In genomic region chr10:10901906-10902305, GRCh38 we compare ENCODE assay signal across 27 cellular contexts.
"Had no signal": no experiment of that assay in that cellular context is flagged by ENCODE, and none has a peak within 500 bp of the region (broad histone marks: within the 10 kb centered on the region; RNA-seq: fewer than 3 reads in every experiment).

No MANE protein-coding gene starts in this region.

- H3K9me3 ChIP-seq: body of pancreas, colonic mucosa, gastrocnemius medialis, heart left ventricle had no signal

- H3K27me3 ChIP-seq: body of pancreas, colonic mucosa, gastrocnemius medialis, heart left ventricle had no signal

- DNase-seq: activated CD4-positive, alpha-beta memory T cell treated with anti-CD3 and anti-CD28 coated beads, Interleukin-2, amount 10 ng/mL, durations not matched to agents 7 days and 5 days; activated CD4-positive, alpha-beta T cell treated with anti-CD3 and anti-CD28 coated beads for 1 hour; activated CD4-positive, alpha-beta T cell treated with anti-CD3 and anti-CD28 coated beads for 4 hours; activated CD4-positive, alpha-beta T cell treated with anti-CD3 and anti-CD28 coated beads, Interleukin-2, amount 10 ng/mL, durations not matched to agents 7 days and 5 days; activated CD4-positive, alpha-beta T cell treated with anti-CD3 and anti-CD28 coated beads, Interleukin-2, amount 50 U/mL, for 4 hours; activated CD8-positive, alpha-beta memory T cell treated with anti-CD3 and anti-CD28 coated beads, Interleukin-2, amount 50 U/mL, for 48 hours; activated gamma-delta T cell; activated naive CD4-positive, alpha-beta T cell; activated naive CD4-positive, alpha-beta T cell treated with anti-CD3 and anti-CD28 coated beads, Interleukin-2, amount 10 ng/mL, durations not matched to agents 7 days and 5 days; activated naive CD8-positive, alpha-beta T cell treated with anti-CD3 and anti-CD28 coated beads, Interleukin-2, amount 10 ng/mL, durations not matched to agents 7 days and 5 days; activated T-cell treated with anti-CD3 and anti-CD28 coated beads for 4 hours; activated T-cell treated with anti-CD3 and anti-CD28 coated beads, Interleukin-2, amount 50 U/mL, for 24 hours; activated T-cell treated with anti-CD3 and anti-CD28 coated beads, Interleukin-2, amount 50 U/mL, for 72 hours; body of pancreas; caudate nucleus; colonic mucosa; effector CD8-positive, alpha-beta T cell; foreskin fibroblast; gastrocnemius medialis; glutamatergic neuron; heart left ventricle; T-helper 1 cell; T-helper 17 cell had no signal

- ATAC-seq: activated naive CD4-positive, alpha-beta T cell treated with anti-CD3 and anti-CD28 coated beads, Interleukin-2, amount 50 U/mL, for 72 hours; activated T-cell treated with anti-CD3 and anti-CD28 coated beads, Interleukin-2, amount 50 U/mL, for 72 hours; body of pancreas; esophagus mucosa; gastrocnemius medialis; heart left ventricle; T-helper 17 cell; WTC11 had no signal

- H3K27ac ChIP-seq: body of pancreas, colonic mucosa, gastrocnemius medialis, heart left ventricle, VCaP had no signal

- H3K36me3 ChIP-seq: colonic mucosa, gastrocnemius medialis, heart left ventricle had no signal

- H3K4me1 ChIP-seq: body of pancreas, colonic mucosa, gastrocnemius medialis, heart left ventricle had no signal

- H3K4me3 ChIP-seq: body of pancreas, colonic mucosa, gastrocnemius medialis, heart left ventricle had no signal
